8 cellular contexts compared by ENCODE assay signal in the genomic region with DNA sequence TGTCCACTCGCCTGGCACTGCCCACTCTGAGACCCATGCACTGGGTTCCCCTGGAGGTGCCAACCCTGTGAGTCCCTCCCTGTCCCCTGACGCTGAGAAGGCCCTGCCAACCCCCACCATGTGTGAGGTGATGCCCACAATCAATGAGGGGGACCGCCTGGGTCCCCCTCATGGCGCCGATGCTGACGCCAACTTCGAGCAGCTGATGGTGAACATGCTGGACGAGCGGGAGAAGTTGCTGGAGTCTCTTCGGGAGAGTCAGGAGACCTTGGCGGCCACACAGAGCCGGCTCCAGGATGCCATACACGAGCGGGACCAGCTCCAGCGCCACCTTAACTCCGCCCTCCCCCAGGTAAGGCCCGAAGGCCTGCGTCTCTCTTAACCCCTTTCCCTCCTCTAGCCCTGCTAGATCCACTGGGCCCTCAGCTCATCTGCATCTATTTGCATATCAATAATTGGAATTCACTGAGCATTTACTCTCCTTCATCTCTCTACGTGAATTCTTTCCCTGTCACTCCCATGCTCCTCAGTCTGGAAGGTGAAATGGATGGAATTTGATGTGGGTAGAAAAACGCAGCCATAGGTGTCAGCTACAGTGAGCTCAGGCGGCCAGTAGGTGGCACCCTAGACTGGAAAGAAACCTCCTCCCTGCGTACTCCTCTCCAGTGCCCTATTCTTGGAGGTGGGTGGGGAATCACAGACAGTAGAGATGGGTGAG. TPM values are rescaled to one million over a fixed set of nuclear protein-coding genes. Genes with fewer than 3 reads are reported as not detected.
DNase-seq lines count a peak whose midpoint lies in the region; ATAC-seq and TF ChIP-seq lines count a peak whose summit lies in the region.

No MANE protein-coding gene starts in this region.

- POLR2A ChIA-PET in activated CD4-positive, alpha-beta T cell treated with anti-CD3 and anti-CD28 coated beads, Interleukin-2, amount 10 ng/mL, durations not matched to agents 7 days and 5 days (lab: Charles Lee), result no interaction called here

- H4K91ac ChIP-seq in H9 (ENCODE audit: insufficient read length, low read depth, low read length), result no peak overlapping the region

- no peak overlapping the region for H3K27ac ChIP-seq in CD4-positive, CD25-positive, alpha-beta regulatory T cell (ENCODE audit: insufficient read depth, low read length, poor library complexity, severe bottlenecking)
- H3K27ac ChIP-seq in H9 (ENCODE audit: insufficient read length, low read depth, low read length) (no peak overlapping the region), lower lobe of right lung (no peak overlapping the region)

- no peak overlapping the region for H3K4ac ChIP-seq in H9 (ENCODE audit: low read depth, low read length)

- H3K4me3 Mint-ChIP-seq in CD4-positive, CD25-positive, alpha-beta regulatory T cell, result no peak overlapping the region
- no peak overlapping the region for H3K4me3 Mint-ChIP-seq in H9
- H3K4me3 Mint-ChIP-seq in activated CD4-positive, alpha-beta T cell treated with anti-CD3 and anti-CD28 coated beads, Interleukin-2, amount 10 ng/mL, durations not matched to agents 7 days and 5 days, result no peak overlapping the region

- DNase-seq in CD4-positive, CD25-positive, alpha-beta regulatory T cell, result peak; percentile 33 to 58 (median 54)
- DNase-seq in H9 (peak; percentile 85), NCI-H345 treated with DMSO at 0.1 percent for 48 hours (lab: John Stamatoyannopoulos, UW; ENCODE audit: unreplicated experiment) (peak; percentile 56), dedifferentiated amniotic fluid mesenchymal stem cell (ENCODE audit: extremely low spot score) (peak; percentile 47), lower lobe of right lung (peak; percentile 80)
- DNase-seq in activated CD4-positive, alpha-beta T cell treated with anti-CD3 and anti-CD28 coated beads, Interleukin-2, amount 10 ng/mL, durations not matched to agents 7 days and 5 days, result peak; percentile 66
- DNase-seq in stimulated activated CD8-positive, alpha-beta memory T cell treated with anti-CD3 and anti-CD28 coated beads, Interleukin-12 subunit alpha, Interleukin-12 subunit beta, amount 100 ng/mL, for 4 hours (ENCODE audit: low read depth), result peak; percentile 22

- H3K4me2 ChIP-seq in H9 (ENCODE audit: insufficient read depth, insufficient read length, low read length), result no peak overlapping the region

- no peaks in the 10 kb centered on the region for H4K20me1 ChIP-seq in H9 (ENCODE audit: control insufficient read depth, insufficient read depth, insufficient read length)

- no peaks in the 10 kb centered on the region for H3K27me3 Mint-ChIP-seq in CD4-positive, CD25-positive, alpha-beta regulatory T cell
- peaks cover 3% of the 10 kb centered on the region for H3K27me3 Mint-ChIP-seq in H9 (ENCODE audit: low read depth)
- H3K27me3 Mint-ChIP-seq in activated CD4-positive, alpha-beta T cell treated with anti-CD3 and anti-CD28 coated beads, Interleukin-2, amount 10 ng/mL, durations not matched to agents 7 days and 5 days, result no peaks in the 10 kb centered on the region

- H2BK12ac ChIP-seq in H9 (ENCODE audit: insufficient read length, low read depth, low read length), result no peak overlapping the region

- no peaks in the 10 kb centered on the region for H3K9me3 Mint-ChIP-seq in CD4-positive, CD25-positive, alpha-beta regulatory T cell
- no peaks in the 10 kb centered on the region for H3K9me3 Mint-ChIP-seq in H9
- no peaks in the 10 kb centered on the region for H3K9me3 Mint-ChIP-seq in activated CD4-positive, alpha-beta T cell treated with anti-CD3 and anti-CD28 coated beads, Interleukin-2, amount 10 ng/mL, durations not matched to agents 7 days and 5 days

- no peaks in the 10 kb centered on the region for H3K27me3 ChIP-seq in CD4-positive, CD25-positive, alpha-beta regulatory T cell (ENCODE audit: control insufficient read depth, insufficient read depth, low read length)
- H3K27me3 ChIP-seq in H9 (ENCODE audit: insufficient read depth, low read length) (no peaks in the 10 kb centered on the region), lower lobe of right lung (ENCODE audit: low read depth) (peaks cover 5% of the 10 kb centered on the region)

- H3K9me3 ChIP-seq in CD4-positive, CD25-positive, alpha-beta regulatory T cell (ENCODE audit: control insufficient read depth in 2 of 2, low read length in 2 of 2), result no peaks in the 10 kb centered on the region
- H3K9me3 ChIP-seq in H9 (ENCODE audit: control insufficient read depth, low read depth, low read length), result no peaks in the 10 kb centered on the region
- H3K9me3 ChIP-seq in lower lobe of right lung, result no peaks in the 10 kb centered on the region

- H3K23ac ChIP-seq in H9 (ENCODE audit: insufficient read length, low read depth, low read length), result no peak overlapping the region

- H2BK20ac ChIP-seq in H9 (ENCODE audit: low read depth, low read length, poor library complexity, severe bottlenecking), result no peak overlapping the region

- no peak overlapping the region for H4K8ac ChIP-seq in H9 (replicated peaks; ENCODE audit: insufficient read length, low read depth, low read length)

- no peak overlapping the region for H4K5ac ChIP-seq in H9 (ENCODE audit: insufficient read length, low read depth, low read length)

- H3K79me2 ChIP-seq in H9 (ENCODE audit: insufficient read depth, low read length), result no peaks in the 10 kb centered on the region

- no peak overlapping the region for H2AFZ ChIP-seq in H9 (ENCODE audit: low read length)

- no peak overlapping the region for H2BK15ac ChIP-seq in H9 (ENCODE audit: low read depth, low read length)

- no peaks in the 10 kb centered on the region for H3K23me2 ChIP-seq in H9 (ENCODE audit: insufficient read length, low read depth, low read length, poor library complexity, severe bottlenecking)

- no peak overlapping the region for H3K9ac ChIP-seq in H9 (ENCODE audit: extremely low read depth, insufficient read length, low read length)

- no peak overlapping the region for H2AK5ac ChIP-seq in H9 (ENCODE audit: insufficient read length, low read length)

- intact Hi-C loops in lower lobe of right lung (cut with DNase I), result loop anchor here (10.0 kb wide), 1 partner anchor 166 kb away; no protein-coding TSS in a partner anchor

- H3K56ac ChIP-seq in H9 (ENCODE audit: insufficient read length, low read depth, low read length), result no peak overlapping the region

- no peaks in the 10 kb centered on the region for H3K36me3 ChIP-seq in CD4-positive, CD25-positive, alpha-beta regulatory T cell (ENCODE audit: control insufficient read depth, insufficient read depth, low read length)
- no peaks in the 10 kb centered on the region for H3K36me3 ChIP-seq in lower lobe of right lung

- no peak overlapping the region for H3K18ac ChIP-seq in H9 (ENCODE audit: insufficient read length, low read depth, low read length)

- peaks cover 0 to 4% (median 0%) of the 10 kb centered on the region in 4 donors for H3K4me1 Mint-ChIP-seq in CD4-positive, CD25-positive, alpha-beta regulatory T cell
- H3K4me1 Mint-ChIP-seq in H9, result peaks cover 24 to 32% of the 10 kb centered on the region in 2 experiments
- peaks cover 1% of the 10 kb centered on the region for H3K4me1 Mint-ChIP-seq in activated CD4-positive, alpha-beta T cell treated with anti-CD3 and anti-CD28 coated beads, Interleukin-2, amount 10 ng/mL, durations not matched to agents 7 days and 5 days

- H3T11ph ChIP-seq in H9 (ENCODE audit: low read length), result no peak overlapping the region

- H2BK120ac ChIP-seq in H9 (ENCODE audit: low read depth, low read length, poor library complexity, severe bottlenecking), result no peak overlapping the region

- CTCF ChIA-PET in activated CD4-positive, alpha-beta T cell treated with anti-CD3 and anti-CD28 coated beads, Interleukin-2, amount 10 ng/mL, durations not matched to agents 7 days and 5 days (lab: Charles Lee), result interaction anchor here (0.8 to 3.2 kb wide), 19 partner anchors 9 to 318 kb away, joined by 3 to 32 read pairs (median 5); a partner anchor contains a TSS

- no peak overlapping the region for H2BK5ac ChIP-seq in H9 (ENCODE audit: insufficient read length, low read length)

- H3K4me1 ChIP-seq in CD4-positive, CD25-positive, alpha-beta regulatory T cell (ENCODE audit: control insufficient read depth, insufficient read depth, low read length, poor library complexity, severe bottlenecking), result no peaks in the 10 kb centered on the region
- H3K4me1 ChIP-seq in H9 (ENCODE audit: insufficient read depth, low read length) (peaks cover 7% of the 10 kb centered on the region; the same call in 1 of the 2 replicates), lower lobe of right lung (no peaks in the 10 kb centered on the region)

- peak; percentile 48 to 69 for ATAC-seq in CD4-positive, CD25-positive, alpha-beta regulatory T cell (ENCODE audit: low read depth in 2 of 2)
- peak; percentile 89 to 90 for ATAC-seq in lower lobe of right lung
- no peak for ATAC-seq in GM18870 (IDR thresholded peaks at IDR 0.05; ENCODE audit: unreplicated experiment)

- no CpG with 5 or more reads among the region's 22 CpGs for WGBS in H9 (ENCODE audit: extremely low coverage, insufficient read length, low lambda C conversion rate)

- H3K36me3 Mint-ChIP-seq in CD4-positive, CD25-positive, alpha-beta regulatory T cell, result no peaks in the 10 kb centered on the region
- peaks cover 1 to 19% (median 2%) of the 10 kb centered on the region in 3 experiments; a peak in 5 of 7 replicates for H3K36me3 Mint-ChIP-seq in H9 (ENCODE audit: insufficient read depth in 1 of 3, low read depth in 3 of 3)
- H3K36me3 Mint-ChIP-seq in activated CD4-positive, alpha-beta T cell treated with anti-CD3 and anti-CD28 coated beads, Interleukin-2, amount 10 ng/mL, durations not matched to agents 7 days and 5 days (ENCODE audit: low read depth), result no peaks in the 10 kb centered on the region

- no peak overlapping the region for H3K27ac Mint-ChIP-seq in CD4-positive, CD25-positive, alpha-beta regulatory T cell
- H3K27ac Mint-ChIP-seq in H9, result no peak overlapping the region
- no peak overlapping the region for H3K27ac Mint-ChIP-seq in activated CD4-positive, alpha-beta T cell treated with anti-CD3 and anti-CD28 coated beads, Interleukin-2, amount 10 ng/mL, durations not matched to agents 7 days and 5 days

- no peaks in the 10 kb centered on the region for H3K79me1 ChIP-seq in H9 (ENCODE audit: insufficient read depth, low read depth, low read length, poor library complexity, severe bottlenecking)

- H3K4me3 ChIP-seq in CD4-positive, CD25-positive, alpha-beta regulatory T cell (ENCODE audit: low read depth, low read length), result no peak overlapping the region
- no peak overlapping the region for H3K4me3 ChIP-seq in lower lobe of right lung

- TF ChIP-seq CTCF in H9 (conservative IDR thresholded peaks at IDR 0.05) (peak; percentile 94), lower lobe of right lung (IDR thresholded peaks at IDR 0.05) (peak; percentile 89)

- no peak overlapping the region for H3K14ac ChIP-seq in H9 (ENCODE audit: insufficient read depth, low read length)

RNA-seq across cellular contexts. Expression of a gene that starts 12.8 kb away (rescaled TPM):
- 0.96 TPM for total RNA-seq in CD4-positive, CD25-positive, alpha-beta regulatory T cell
- polyA plus RNA-seq in CD4-positive, CD25-positive, alpha-beta regulatory T cell, result not detected
- total RNA-seq in H9 (2021) (2.8 and 3.9 TPM in 2 replicates), lower lobe of right lung (1.3 TPM)
- 10 to 100 TPM; 13.7 to 16.1 TPM for total RNA-seq in activated CD4-positive, alpha-beta T cell treated with anti-CD3 and anti-CD28 coated beads, Interleukin-2, amount 10 ng/mL, durations not matched to agents 7 days and 5 days

RNA-seq across cellular contexts. Expression of a gene that starts 31.9 kb away (rescaled TPM):
- total RNA-seq in CD4-positive, CD25-positive, alpha-beta regulatory T cell, result 130 TPM
- 10 to 100 TPM; 53.6 to 73.8 (median 62.0) TPM for polyA plus RNA-seq in CD4-positive, CD25-positive, alpha-beta regulatory T cell
- total RNA-seq in H9 (2021) (93.4 and 96.0 TPM in 2 replicates), lower lobe of right lung (52.0 TPM)
- total RNA-seq in activated CD4-positive, alpha-beta T cell treated with anti-CD3 and anti-CD28 coated beads, Interleukin-2, amount 10 ng/mL, durations not matched to agents 7 days and 5 days, result 10 to 100 TPM; 68.3 to 72.2 TPM

RNA-seq across cellular contexts. Expression of a gene that starts 46.8 kb away (rescaled TPM):
- total RNA-seq in CD4-positive, CD25-positive, alpha-beta regulatory T cell, result not detected
- polyA plus RNA-seq in CD4-positive, CD25-positive, alpha-beta regulatory T cell, result not detected
- total RNA-seq in H9 (2021) (not detected in 2 replicates), lower lobe of right lung (not detected)
- not detected for total RNA-seq in activated CD4-positive, alpha-beta T cell treated with anti-CD3 and anti-CD28 coated beads, Interleukin-2, amount 10 ng/mL, durations not matched to agents 7 days and 5 days

Comparison
In these comparisons a context has a peak if more than half of its experiments do, and no peak if none do; other contexts are left out.
1. DNase-seq: peak in every context shown above with its lines; median percentile 85 in H9; 80 in lower lobe of right lung; 66 in activated CD4-positive, alpha-beta T cell treated with anti-CD3 and anti-CD28 coated beads, Interleukin-2, amount 10 ng/mL, durations not matched to agents 7 days and 5 days; 56 in NCI-H345 treated with DMSO at 0.1 percent for 48 hours; 54 in CD4-positive, CD25-positive, alpha-beta regulatory T cell; 47 in dedifferentiated amniotic fluid mesenchymal stem cell; 22 in stimulated activated CD8-positive, alpha-beta memory T cell treated with anti-CD3 and anti-CD28 coated beads, Interleukin-12 subunit alpha, Interleukin-12 subunit beta, amount 100 ng/mL, for 4 hours.